8 cellular contexts compared by ENCODE assay signal in genomic region chr7:73308074-73308664, GRCh38. TPM values are rescaled to one million over a fixed set of nuclear protein-coding genes. Genes with fewer than 3 reads are reported as not detected.
DNase-seq lines count a peak whose midpoint lies in the region; ATAC-seq and TF ChIP-seq lines count a peak whose summit lies in the region.

No MANE protein-coding gene starts in this region.

- peak overlapping the region; percentile 93 for H3K4me3 ChIP-seq in thoracic aorta

- peak; percentile 32 for ATAC-seq in GM19463 (IDR thresholded peaks at IDR 0.05; ENCODE audit: unreplicated experiment)
- ATAC-seq in HG03521 (IDR thresholded peaks at IDR 0.05; ENCODE audit: unreplicated experiment): peak; percentile 27
- ATAC-seq in thoracic aorta (ENCODE audit: insufficient number of reproducible peaks, low FRiP score, low read depth): no peak

- H3K27ac ChIP-seq in thoracic aorta: peak overlapping the region; percentile 22 to 40

- TF ChIP-seq CTCF in thoracic aorta (IDR thresholded peaks at IDR 0.05): no peak

- DNase-seq in COLO668 (lab: John Stamatoyannopoulos, UW; ENCODE audit: unreplicated experiment) (peak; percentile 50), astrocyte of the hippocampus (ENCODE audit: low read depth, low spot score) (peak; percentile 39), left kidney (ENCODE audit: low read depth, low spot score) (peak; percentile 47), thoracic aorta (ENCODE audit: low spot score) (no peak), KG1 (lab: John Stamatoyannopoulos, UW) (no peak), inferior parietal cortex (ENCODE audit: extremely low spot score) (no peak)

- peaks cover 4 to 6% of the 10 kb centered on the region in 2 donors for H3K4me1 ChIP-seq in thoracic aorta (ENCODE audit: control insufficient read depth in 1 of 2, low read depth in 2 of 2)

- no peaks in the 10 kb centered on the region for H3K27me3 ChIP-seq in thoracic aorta (replicated peaks; ENCODE audit: insufficient read depth)

- H3K9me3 ChIP-seq in thoracic aorta: no peaks in the 10 kb centered on the region

- H3K36me3 ChIP-seq in thoracic aorta: peaks cover 21% of the 10 kb centered on the region

RNA-seq across cellular contexts. Expression of gene NSUN5, which starts 0.5 kb away (rescaled TPM):
- 10 to 100 TPM; 18.4 to 23.3 TPM for total RNA-seq in thoracic aorta

RNA-seq across cellular contexts. Expression of gene TRIM50, which starts 19.7 kb away (rescaled TPM):
- total RNA-seq in thoracic aorta: 1 to 10 TPM in 1 of 2 donors, not detected in 1; 1.5 TPM

RNA-seq across cellular contexts. Expression of gene FKBP6, which starts 19.8 kb away (rescaled TPM):
- total RNA-seq in thoracic aorta: not detected

Comparison
In these comparisons a context has a peak if more than half of its experiments do, and no peak if none do; other contexts are left out.
1. DNase-seq: peak in COLO668 (single experiment), astrocyte of the hippocampus (single experiment) and left kidney (single experiment); none in thoracic aorta (single experiment), KG1 (single experiment) and inferior parietal cortex (single experiment).